Comparison of ENCODE assay signal across 28 cellular contexts in the genomic region with DNA sequence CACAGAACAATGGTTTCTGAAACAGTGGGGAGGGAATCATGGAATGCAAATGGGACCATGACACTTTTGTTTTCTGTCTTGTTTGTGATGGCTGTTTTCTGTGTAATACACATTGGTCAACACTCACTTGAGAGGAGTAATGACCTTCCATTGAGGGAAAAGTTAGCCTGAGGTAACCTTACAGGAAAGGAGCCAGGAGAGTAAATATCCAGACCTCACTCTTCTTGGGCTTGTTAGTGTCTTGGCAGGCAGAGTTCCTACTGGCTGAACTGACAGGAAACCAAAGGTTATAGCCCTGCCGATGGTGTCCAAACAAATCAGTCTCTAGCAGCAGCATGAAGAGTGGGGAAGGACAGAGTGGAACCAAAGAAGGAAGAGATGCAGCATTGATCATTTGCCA. TPM values are rescaled to one million over a fixed set of nuclear protein-coding genes. Genes with fewer than 3 reads are reported as not detected.
"Had no signal": no experiment of that assay in that cellular context is flagged by ENCODE, and none has a peak within 500 bp of the region (broad histone marks: within the 10 kb centered on the region; RNA-seq: fewer than 3 reads in every experiment).

No MANE protein-coding gene starts in this region.

- H3K36me3 ChIP-seq: left lung, stomach, suprapubic skin, tibial nerve had no signal

- ATAC-seq: activated CD8-positive, alpha-beta memory T cell treated with anti-CD3 and anti-CD28 coated beads, Interleukin-2, amount 10 ng/mL, durations not matched to agents 7 days and 5 days; activated CD8-positive, alpha-beta T cell treated with anti-CD3 and anti-CD28 coated beads for 36 hours; esophagus mucosa; left lung; natural killer cell treated with Interleukin-12 subunit alpha and Interleukin-12 subunit beta and Interleukin-15 and Interleukin-18, amount 100 ng/mL, for 72 hours; sciatic nerve; stimulated activated effector memory CD8-positive, alpha-beta T cell treated with anti-CD3 and anti-CD28 coated beads, Interleukin-12 subunit alpha, Interleukin-12 subunit beta, amount 100 ng/mL, for 72 hours had no signal

- H3K9me3 ChIP-seq: left lung, stomach, suprapubic skin, tibial nerve had no signal

- H3K4me3 Mint-ChIP-seq: activated CD4-positive, alpha-beta T cell treated with anti-CD3 and anti-CD28 coated beads, Interleukin-2, amount 10 ng/mL, durations not matched to agents 7 days and 5 days; activated CD8-positive, alpha-beta memory T cell treated with anti-CD3 and anti-CD28 coated beads, Interleukin-2, amount 10 ng/mL, durations not matched to agents 7 days and 5 days; activated CD8-positive, alpha-beta T cell treated with anti-CD3 and anti-CD28 coated beads for 36 hours; activated naive CD4-positive, alpha-beta T cell treated with anti-CD3 and anti-CD28 coated beads, Interleukin-2, amount 50 U/mL, for 24 hours; brain; immature natural killer cell; natural killer cell treated with Interleukin-12 subunit alpha and Interleukin-12 subunit beta and Interleukin-15 and Interleukin-18, amount 100 ng/mL, for 72 hours; stimulated activated effector memory CD8-positive, alpha-beta T cell treated with anti-CD3 and anti-CD28 coated beads, Interleukin-12 subunit alpha, Interleukin-12 subunit beta, amount 100 ng/mL, for 72 hours had no signal

- H3K9me3 Mint-ChIP-seq: activated CD4-positive, alpha-beta T cell treated with anti-CD3 and anti-CD28 coated beads, Interleukin-2, amount 10 ng/mL, durations not matched to agents 7 days and 5 days; activated CD8-positive, alpha-beta T cell treated with anti-CD3 and anti-CD28 coated beads for 36 hours; activated naive CD4-positive, alpha-beta T cell treated with anti-CD3 and anti-CD28 coated beads, Interleukin-2, amount 50 U/mL, for 24 hours; brain had no signal

- H3K36me3 Mint-ChIP-seq: activated CD8-positive, alpha-beta memory T cell treated with anti-CD3 and anti-CD28 coated beads, Interleukin-2, amount 10 ng/mL, durations not matched to agents 7 days and 5 days; activated naive CD4-positive, alpha-beta T cell treated with anti-CD3 and anti-CD28 coated beads, Interleukin-2, amount 50 U/mL, for 24 hours; brain; immature natural killer cell; natural killer cell treated with Interleukin-12 subunit alpha and Interleukin-12 subunit beta and Interleukin-15 and Interleukin-18, amount 100 ng/mL, for 72 hours; stimulated activated effector memory CD8-positive, alpha-beta T cell treated with anti-CD3 and anti-CD28 coated beads, Interleukin-12 subunit alpha, Interleukin-12 subunit beta, amount 100 ng/mL, for 72 hours had no signal

- H3K27ac ChIP-seq: left lung, stomach, suprapubic skin, tibial nerve had no signal

- DNase-seq: activated CD4-positive, alpha-beta T cell treated with anti-CD3 and anti-CD28 coated beads, Interleukin-2, amount 10 ng/mL, durations not matched to agents 7 days and 5 days; activated CD4-positive, CD25-positive, alpha-beta regulatory T cell treated with anti-CD3 and anti-CD28 coated beads, Interleukin-2, amount 50 U/mL, for 72 hours; activated CD8-positive, alpha-beta memory T cell treated with anti-CD3 and anti-CD28 coated beads, Interleukin-2, amount 10 ng/mL, durations not matched to agents 7 days and 5 days; activated CD8-positive, alpha-beta T cell treated with anti-CD3 and anti-CD28 coated beads for 36 hours; activated gamma-delta T cell treated with Interleukin-2 at 50 U/mL for 16 hours; activated T-cell treated with anti-CD3 and anti-CD28 coated beads for 4 hours; anterior cingulate cortex; dermis blood vessel endothelial cell; effector memory CD4-positive, alpha-beta T cell; foreskin melanocyte; immature natural killer cell; left lung; mammary epithelial cell; small intestine; stimulated activated CD4-positive, alpha-beta T cell treated with anti-CD3 and anti-CD28 coated beads, Interleukin-2, amount 100 ng/mL, for 24 hours; stomach had no signal

- H3K4me1 Mint-ChIP-seq: activated CD4-positive, alpha-beta T cell treated with anti-CD3 and anti-CD28 coated beads, Interleukin-2, amount 10 ng/mL, durations not matched to agents 7 days and 5 days; activated CD8-positive, alpha-beta memory T cell treated with anti-CD3 and anti-CD28 coated beads, Interleukin-2, amount 10 ng/mL, durations not matched to agents 7 days and 5 days; activated naive CD4-positive, alpha-beta T cell treated with anti-CD3 and anti-CD28 coated beads, Interleukin-2, amount 50 U/mL, for 24 hours; brain; immature natural killer cell; stimulated activated effector memory CD8-positive, alpha-beta T cell treated with anti-CD3 and anti-CD28 coated beads, Interleukin-12 subunit alpha, Interleukin-12 subunit beta, amount 100 ng/mL, for 72 hours had no signal

- H3K27me3 ChIP-seq: left lung, suprapubic skin, tibial nerve had no signal

- H3K27ac Mint-ChIP-seq: activated CD4-positive, alpha-beta T cell treated with anti-CD3 and anti-CD28 coated beads, Interleukin-2, amount 10 ng/mL, durations not matched to agents 7 days and 5 days; activated CD8-positive, alpha-beta memory T cell treated with anti-CD3 and anti-CD28 coated beads, Interleukin-2, amount 10 ng/mL, durations not matched to agents 7 days and 5 days; activated CD8-positive, alpha-beta T cell treated with anti-CD3 and anti-CD28 coated beads for 36 hours; activated naive CD4-positive, alpha-beta T cell treated with anti-CD3 and anti-CD28 coated beads, Interleukin-2, amount 50 U/mL, for 24 hours; brain; immature natural killer cell; natural killer cell treated with Interleukin-12 subunit alpha and Interleukin-12 subunit beta and Interleukin-15 and Interleukin-18, amount 100 ng/mL, for 72 hours; stimulated activated effector memory CD8-positive, alpha-beta T cell treated with anti-CD3 and anti-CD28 coated beads, Interleukin-12 subunit alpha, Interleukin-12 subunit beta, amount 100 ng/mL, for 72 hours had no signal

- H3K4me1 ChIP-seq: left lung, stomach, suprapubic skin, tibial nerve had no signal

- H3K27me3 Mint-ChIP-seq: activated CD4-positive, alpha-beta T cell treated with anti-CD3 and anti-CD28 coated beads, Interleukin-2, amount 10 ng/mL, durations not matched to agents 7 days and 5 days; brain had no signal

- FAIRE-seq: endothelial cell of umbilical vein, small intestine, urothelium cell line had no signal

- H3K4me3 ChIP-seq: left lung, stomach, suprapubic skin, tibial nerve had no signal

RNA-seq across cellular contexts. Expression of a gene that starts 17.2 kb away (rescaled TPM):
- total RNA-seq: activated CD4-positive, alpha-beta T cell treated with anti-CD3 and anti-CD28 coated beads, Interleukin-2, amount 10 ng/mL, durations not matched to agents 7 days and 5 days; activated CD8-positive, alpha-beta memory T cell treated with anti-CD3 and anti-CD28 coated beads, Interleukin-2, amount 10 ng/mL, durations not matched to agents 7 days and 5 days; cardiac septum; dermis blood vessel endothelial cell; endothelial cell of umbilical vein; esophagus mucosa; natural killer cell treated with Interleukin-12 subunit alpha and Interleukin-12 subunit beta and Interleukin-15 and Interleukin-18, amount 100 ng/mL, for 72 hours; T-helper 2 cell treated with Interferon-gamma antibody and Interleukin-4, amounts not matched to agents 100 ng/mL and 5 ng/mL, for 36 hours; tibial nerve had no signal
- polyA plus RNA-seq: endothelial cell of umbilical vein, immature natural killer cell, mammary epithelial cell had no signal
